In the genomic region with DNA sequence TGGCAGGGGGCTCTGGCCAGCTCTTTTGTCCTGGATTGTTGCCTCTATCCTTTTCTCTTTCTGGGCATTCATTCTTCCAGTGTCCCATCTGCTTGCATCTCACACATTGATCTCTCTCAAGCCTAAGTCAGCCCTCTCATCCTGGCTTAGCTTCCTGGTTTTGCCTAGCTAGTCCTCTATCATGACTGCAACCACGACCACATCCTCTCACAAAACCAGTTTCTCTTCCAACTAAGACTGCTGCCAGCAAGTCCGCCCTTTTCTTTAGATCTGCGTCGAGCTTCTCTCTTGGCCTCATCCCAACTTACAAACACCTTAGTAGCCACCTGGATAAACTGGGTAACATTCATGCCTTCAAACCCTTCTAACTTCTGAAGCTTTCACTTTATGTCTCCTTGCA, we compare ENCODE assay signal across 11 cellular contexts.
DNase-seq lines count a peak whose midpoint lies in the region; ATAC-seq, FAIRE-seq and TF ChIP-seq lines count a peak whose summit lies in the region.
"Had no signal": no experiment of that assay in that cellular context is flagged by ENCODE, and none has a peak within 500 bp of the region (broad histone marks: within the 10 kb centered on the region; RNA-seq: fewer than 3 reads in every experiment).

No MANE protein-coding gene starts in this region.

- no peak overlapping the region for H4K5ac ChIP-seq in mesendoderm (ENCODE audit: low read length)

- no peak for DNase-seq in natural killer cell treated with Interleukin-12 subunit alpha and Interleukin-12 subunit beta and Interleukin-15 and Interleukin-18, amount 100 ng/mL, for 72 hours (ENCODE audit: low spot score)
- no peak for DNase-seq in natural killer cell
- DNase-seq in NCI-H226 = peak; percentile 6
- DNase-seq in NCI-H524 (lab: John Stamatoyannopoulos, UW) = no peak
- DNase-seq in mesendoderm = no peak
- DNase-seq in kidney = no peak
- no peak for DNase-seq in inferior parietal cortex (ENCODE audit: extremely low spot score)
- DNase-seq: NCI-H1048 had no signal

- H3K27ac Mint-ChIP-seq in natural killer cell treated with Interleukin-12 subunit alpha and Interleukin-12 subunit beta and Interleukin-15 and Interleukin-18, amount 100 ng/mL, for 72 hours = no peak overlapping the region
- H3K27ac Mint-ChIP-seq in natural killer cell = no peak overlapping the region
- H3K27ac Mint-ChIP-seq: activated naive CD4-positive, alpha-beta T cell treated with anti-CD3 and anti-CD28 coated beads, Interleukin-2, amount 50 U/mL, for 24 hours had no signal

- H3K18ac ChIP-seq in mesendoderm (ENCODE audit: low read length) = no peak overlapping the region

- H3K27me3 Mint-ChIP-seq in natural killer cell treated with Interleukin-12 subunit alpha and Interleukin-12 subunit beta and Interleukin-15 and Interleukin-18, amount 100 ng/mL, for 72 hours = peaks cover 4% of the 10 kb centered on the region in 2 donors
- H3K27me3 Mint-ChIP-seq in natural killer cell (ENCODE audit: low read depth in 2 of 2) = no peaks in the 10 kb centered on the region
- H3K27me3 Mint-ChIP-seq: activated naive CD4-positive, alpha-beta T cell treated with anti-CD3 and anti-CD28 coated beads, Interleukin-2, amount 50 U/mL, for 24 hours had no signal

- TF ChIP-seq CTCF in natural killer cell (IDR thresholded peaks at IDR 0.05) (no peak), kidney (IDR thresholded peaks at IDR 0.05; ENCODE audit: borderline replicate concordance, extremely low read depth, insufficient read depth) (no peak)

- no peaks in the 10 kb centered on the region for H3K27me3 ChIP-seq in mesendoderm (ENCODE audit: insufficient read depth, low read length, poor library complexity)

- no CpG with 5 or more reads among the region's 4 CpGs for WGBS in mesendoderm (ENCODE audit: extremely low coverage, insufficient coverage, low lambda C conversion rate)

- peaks cover 8% of the 10 kb centered on the region for H3K9me3 Mint-ChIP-seq in natural killer cell treated with Interleukin-12 subunit alpha and Interleukin-12 subunit beta and Interleukin-15 and Interleukin-18, amount 100 ng/mL, for 72 hours
- no peaks in the 10 kb centered on the region for H3K9me3 Mint-ChIP-seq in natural killer cell
- H3K9me3 Mint-ChIP-seq: activated naive CD4-positive, alpha-beta T cell treated with anti-CD3 and anti-CD28 coated beads, Interleukin-2, amount 50 U/mL, for 24 hours had no signal

- no peak overlapping the region for H3K23ac ChIP-seq in mesendoderm (ENCODE audit: low read length)

- H3K9ac ChIP-seq in mesendoderm (ENCODE audit: low read length) (no peak overlapping the region), kidney (ENCODE audit: low read length in 2 of 2) (no peak overlapping the region)

- no peaks in the 10 kb centered on the region for H3K36me3 Mint-ChIP-seq in natural killer cell treated with Interleukin-12 subunit alpha and Interleukin-12 subunit beta and Interleukin-15 and Interleukin-18, amount 100 ng/mL, for 72 hours
- no peaks in the 10 kb centered on the region for H3K36me3 Mint-ChIP-seq in natural killer cell
- H3K36me3 Mint-ChIP-seq: activated naive CD4-positive, alpha-beta T cell treated with anti-CD3 and anti-CD28 coated beads, Interleukin-2, amount 50 U/mL, for 24 hours; naive thymus-derived CD8-positive, alpha-beta T cell had no signal

- no peak overlapping the region for H2BK5ac ChIP-seq in mesendoderm (ENCODE audit: low read length)

- H3K4me1 ChIP-seq in mesendoderm (ENCODE audit: control insufficient read depth, low read depth, low read length) (no peaks in the 10 kb centered on the region), kidney (ENCODE audit: control insufficient read depth in 1 of 2, insufficient read depth in 1 of 2, low read depth in 1 of 2, low read length in 2 of 2) (no peaks in the 10 kb centered on the region)

- no peaks in the 10 kb centered on the region for H3K79me1 ChIP-seq in mesendoderm (ENCODE audit: low read length)

- H2AK5ac ChIP-seq in mesendoderm (ENCODE audit: low read length) = no peak overlapping the region

- H3K36me3 ChIP-seq in mesendoderm (ENCODE audit: control insufficient read depth, insufficient read depth, low read length) (no peaks in the 10 kb centered on the region), kidney (ENCODE audit: control insufficient read depth in 1 of 2, insufficient read depth in 2 of 2, low read length in 2 of 2) (no peaks in the 10 kb centered on the region)

- peaks cover 0 to 8% of the 10 kb centered on the region in 2 donors for H3K4me1 Mint-ChIP-seq in natural killer cell treated with Interleukin-12 subunit alpha and Interleukin-12 subunit beta and Interleukin-15 and Interleukin-18, amount 100 ng/mL, for 72 hours (ENCODE audit: low read depth in 2 of 2)
- peaks cover 6 to 7% of the 10 kb centered on the region in 2 donors for H3K4me1 Mint-ChIP-seq in natural killer cell

- no peak overlapping the region for H3K56ac ChIP-seq in mesendoderm (ENCODE audit: low read length)

- no peak overlapping the region for H2BK120ac ChIP-seq in mesendoderm (ENCODE audit: low read depth, low read length)

- peak overlapping the region; percentile 9 for H3K4me3 Mint-ChIP-seq in natural killer cell treated with Interleukin-12 subunit alpha and Interleukin-12 subunit beta and Interleukin-15 and Interleukin-18, amount 100 ng/mL, for 72 hours
- H3K4me3 Mint-ChIP-seq in natural killer cell = no peak overlapping the region
- H3K4me3 Mint-ChIP-seq: activated naive CD4-positive, alpha-beta T cell treated with anti-CD3 and anti-CD28 coated beads, Interleukin-2, amount 50 U/mL, for 24 hours; naive thymus-derived CD8-positive, alpha-beta T cell had no signal

- H3K4ac ChIP-seq in mesendoderm (ENCODE audit: low read depth, low read length) = no peak overlapping the region

- no peak for FAIRE-seq in kidney (lab: Jason Lieb, UNC)

- no peak overlapping the region for H2BK15ac ChIP-seq in mesendoderm (replicated peaks; ENCODE audit: low read depth)

- H3K27ac ChIP-seq in mesendoderm (ENCODE audit: low read depth, low read length) = no peak overlapping the region
- H3K27ac ChIP-seq in kidney (ENCODE audit: low read depth in 2 of 2, low read length in 2 of 2) = no peak overlapping the region

- H3K4me3 ChIP-seq in mesendoderm (ENCODE audit: low read length) (no peak overlapping the region), kidney (ENCODE audit: low read length in 2 of 2) (no peak overlapping the region)

- no peaks in the 10 kb centered on the region for H3K79me2 ChIP-seq in mesendoderm (ENCODE audit: control insufficient read depth, insufficient read depth, low read length)

- H3K9me3 ChIP-seq in kidney (ENCODE audit: control insufficient read depth in 1 of 2, low read length in 2 of 2) = no peaks in the 10 kb centered on the region

- H3K4me2 ChIP-seq in mesendoderm (ENCODE audit: low read length) = no peak overlapping the region

- intact Hi-C loops in natural killer cell (cut with micrococcal nuclease) = no loop called here
- intact Hi-C loops in kidney (cut with DNase I) = no loop called here

- H4K8ac ChIP-seq in mesendoderm (ENCODE audit: low read depth, low read length) = no peak overlapping the region

- peak; percentile 36 to 53 for ATAC-seq in natural killer cell treated with Interleukin-12 subunit alpha and Interleukin-12 subunit beta and Interleukin-15 and Interleukin-18, amount 100 ng/mL, for 72 hours
- ATAC-seq in natural killer cell (no peak), HG02759 (IDR thresholded peaks at IDR 0.05; ENCODE audit: unreplicated experiment) (peak; percentile 65)
- ATAC-seq: naive thymus-derived CD8-positive, alpha-beta T cell had no signal

Comparison
In these comparisons a context has a peak if more than half of its experiments do, and no peak if none do; other contexts are left out.
1. ATAC-seq: peak in natural killer cell treated with Interleukin-12 subunit alpha and Interleukin-12 subunit beta and Interleukin-15 and Interleukin-18, amount 100 ng/mL, for 72 hours (2 of 2) and HG02759 (single experiment); none in natural killer cell (0 of 3).